ENCODE assay signal across 1 cellular context in the genomic region with DNA sequence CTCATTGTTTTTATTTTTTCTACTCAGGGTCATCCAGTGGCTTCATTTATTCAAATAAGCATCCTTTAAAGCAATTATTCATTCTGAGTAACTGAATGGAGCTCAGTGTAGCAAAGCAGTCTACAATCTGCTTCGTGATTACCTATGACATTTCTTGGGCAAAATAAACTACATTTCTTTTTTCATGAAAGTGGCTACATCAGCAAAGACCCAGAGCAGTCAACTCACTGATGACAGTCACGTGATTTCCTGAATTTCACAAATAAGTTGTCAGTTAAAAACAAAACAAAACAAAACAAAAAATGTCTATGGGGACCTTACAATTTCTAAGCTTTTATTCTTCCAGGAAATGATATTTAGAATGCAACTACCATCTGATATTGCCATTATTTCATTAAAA.
TF ChIP-seq lines count a peak whose summit lies in the region.

No MANE protein-coding gene starts in this region.

TF ChIP-seq in GM12878, 131 proteins besides CTCF, POLR2A, EP300 and RAD21 (continued from another document):
- TF ChIP-seq, protein P1, sequence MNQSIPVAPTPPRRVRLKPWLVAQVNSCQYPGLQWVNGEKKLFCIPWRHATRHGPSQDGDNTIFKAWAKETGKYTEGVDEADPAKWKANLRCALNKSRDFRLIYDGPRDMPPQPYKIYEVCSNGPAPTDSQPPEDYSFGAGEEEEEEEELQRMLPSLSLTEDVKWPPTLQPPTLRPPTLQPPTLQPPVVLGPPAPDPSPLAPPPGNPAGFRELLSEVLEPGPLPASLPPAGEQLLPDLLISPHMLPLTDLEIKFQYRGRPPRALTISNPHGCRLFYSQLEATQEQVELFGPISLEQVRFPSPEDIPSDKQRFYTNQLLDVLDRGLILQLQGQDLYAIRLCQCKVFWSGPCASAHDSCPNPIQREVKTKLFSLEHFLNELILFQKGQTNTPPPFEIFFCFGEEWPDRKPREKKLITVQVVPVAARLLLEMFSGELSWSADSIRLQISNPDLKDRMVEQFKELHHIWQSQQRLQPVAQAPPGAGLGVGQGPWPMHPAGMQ (IDR thresholded peaks at IDR 0.05; ENCODE audit: borderline replicate concordance), result no peak
